8 cellular contexts compared by ENCODE assay signal in genomic region chrX:107701493-107702121, GRCh38.
DNase-seq lines count a peak whose midpoint lies in the region; ATAC-seq and TF ChIP-seq lines count a peak whose summit lies in the region.

No MANE protein-coding gene starts in this region.

- H3K9ac ChIP-seq in mammary epithelial cell (ENCODE audit: insufficient read depth, low read length), result no peak overlapping the region

- H3K4me1 ChIP-seq in mammary epithelial cell (ENCODE audit: insufficient read depth, low read length) (peaks cover 8% of the 10 kb centered on the region), breast epithelium (no peaks in the 10 kb centered on the region), psoas muscle (peaks cover 6% of the 10 kb centered on the region)

- H2AFZ ChIP-seq in mammary epithelial cell (ENCODE audit: low read depth, low read length), result peak overlapping the region; percentile 28

- H3K27me3 ChIP-seq in mammary epithelial cell (ENCODE audit: insufficient read depth, low read length) (no peaks in the 10 kb centered on the region), breast epithelium (peaks cover 0 to 47% of the 10 kb centered on the region in 2 donors), psoas muscle (ENCODE audit: insufficient read depth in 3 of 3, low read length in 2 of 3) (peaks cover 0 to 18% (median 0%) of the 10 kb centered on the region in 3 donors)

- dilution Hi-C loops in mammary epithelial cell (cut with HindIII; ENCODE audit: low sequenced_read_pairs), result no loop called here

- TF ChIP-seq CTCF in mammary epithelial cell (conservative IDR thresholded peaks at IDR 0.05 in 1 of 2, IDR thresholded peaks at IDR 0.05 in 1 of 2; ENCODE audit: extremely low read depth in 1 of 2, insufficient read depth in 1 of 2, low read depth in 1 of 2, low read length in 2 of 2) (no peak), breast epithelium (IDR thresholded peaks at IDR 0.05) (no peak), coronary artery (IDR thresholded peaks at IDR 0.05) (no peak), psoas muscle (IDR thresholded peaks at IDR 0.05) (no peak)

- in situ Hi-C loops in mammary epithelial cell (cut with MboI; ENCODE audit: low sequenced_read_pairs in 2 of 2), result no loop called here

- H4K20me1 ChIP-seq in mammary epithelial cell (ENCODE audit: insufficient read depth, low read length), result no peaks in the 10 kb centered on the region

- H3K27ac ChIP-seq in mammary epithelial cell (ENCODE audit: insufficient read depth, low read depth, low read length) (no peak overlapping the region), breast epithelium (peak overlapping the region in 1 of 2 donors; percentile 27), coronary artery (peak overlapping the region; percentile 30 to 75), psoas muscle (no peak overlapping the region)

- H3K36me3 ChIP-seq in mammary epithelial cell (ENCODE audit: insufficient read depth, low read length) (no peaks in the 10 kb centered on the region), breast epithelium (no peaks in the 10 kb centered on the region), psoas muscle (ENCODE audit: insufficient read depth in 1 of 2, low read depth in 1 of 2) (no peaks in the 10 kb centered on the region)

- CTCF ChIA-PET in mammary epithelial cell (lab: Charles Lee; ENCODE audit: low non-redundant PET), result no interaction called here

- TF ChIP-seq POLR2A in breast epithelium (IDR thresholded peaks at IDR 0.05), result no peak

- intact Hi-C loops in mammary epithelial cell (cut with micrococcal nuclease) (no loop called here), breast epithelium (cut with DNase I; ENCODE audit: low total_unique reads) (no loop called here), psoas muscle (cut with DNase I) (no loop called here)

- H3K9me3 ChIP-seq in mammary epithelial cell (replicated peaks; ENCODE audit: insufficient read depth, low read length) (no peaks in the 10 kb centered on the region), breast epithelium (no peaks in the 10 kb centered on the region), psoas muscle (no peaks in the 10 kb centered on the region)

- H3K4me2 ChIP-seq in mammary epithelial cell (ENCODE audit: insufficient read depth, low read depth, low read length), result no peak overlapping the region

- ATAC-seq in HG03354 (IDR thresholded peaks at IDR 0.05; ENCODE audit: poor library complexity, severe bottlenecking, unreplicated experiment), result peak; percentile 83
- no peak for ATAC-seq in HG02970 (IDR thresholded peaks at IDR 0.05; ENCODE audit: low FRiP score, unreplicated experiment)
- no peak for ATAC-seq in psoas muscle

- H3K79me2 ChIP-seq in mammary epithelial cell (ENCODE audit: insufficient read depth, low read length), result no peaks in the 10 kb centered on the region

- DNase-seq in mammary epithelial cell (no peak), breast epithelium (ENCODE audit: low spot score in 2 of 2) (no peak), coronary artery (ENCODE audit: low spot score) (peak; percentile 52), foreskin melanocyte (no peak), kidney glomerular epithelial cell (lab: John Stamatoyannopoulos, UW) (no peak), psoas muscle (no peak)

- no TSS peak for BruUV-seq in mammary epithelial cell (replicated peaks; lab: Mats Ljungman, UMichigan)

- no peak overlapping the region for H3K4me3 ChIP-seq in mammary epithelial cell (replicated peaks in 1 of 3; ENCODE audit: insufficient read depth in 1 of 3, low read depth in 2 of 3, low read length in 3 of 3)
- no peak overlapping the region for H3K4me3 ChIP-seq in breast epithelium
- H3K4me3 ChIP-seq in coronary artery, result no peak overlapping the region
- no peak overlapping the region for H3K4me3 ChIP-seq in psoas muscle

- 60% methylated on average over 1 of the region's 1 CpG for WGBS in mammary epithelial cell (ENCODE audit: low coverage, missing lambda C conversion rate)
- 79 to 93% (median 79%) methylated on average over 1 of the region's 1 CpG for WGBS in psoas muscle, 3 donors

Comparison
In these comparisons a context has a peak if more than half of its experiments do, and no peak if none do; other contexts are left out.
1. H3K27ac ChIP-seq: peak in coronary artery (2 of 2); none in mammary epithelial cell (single experiment) and psoas muscle (single experiment).